Comparison of ENCODE assay signal across 8 cellular contexts in the genomic region with DNA sequence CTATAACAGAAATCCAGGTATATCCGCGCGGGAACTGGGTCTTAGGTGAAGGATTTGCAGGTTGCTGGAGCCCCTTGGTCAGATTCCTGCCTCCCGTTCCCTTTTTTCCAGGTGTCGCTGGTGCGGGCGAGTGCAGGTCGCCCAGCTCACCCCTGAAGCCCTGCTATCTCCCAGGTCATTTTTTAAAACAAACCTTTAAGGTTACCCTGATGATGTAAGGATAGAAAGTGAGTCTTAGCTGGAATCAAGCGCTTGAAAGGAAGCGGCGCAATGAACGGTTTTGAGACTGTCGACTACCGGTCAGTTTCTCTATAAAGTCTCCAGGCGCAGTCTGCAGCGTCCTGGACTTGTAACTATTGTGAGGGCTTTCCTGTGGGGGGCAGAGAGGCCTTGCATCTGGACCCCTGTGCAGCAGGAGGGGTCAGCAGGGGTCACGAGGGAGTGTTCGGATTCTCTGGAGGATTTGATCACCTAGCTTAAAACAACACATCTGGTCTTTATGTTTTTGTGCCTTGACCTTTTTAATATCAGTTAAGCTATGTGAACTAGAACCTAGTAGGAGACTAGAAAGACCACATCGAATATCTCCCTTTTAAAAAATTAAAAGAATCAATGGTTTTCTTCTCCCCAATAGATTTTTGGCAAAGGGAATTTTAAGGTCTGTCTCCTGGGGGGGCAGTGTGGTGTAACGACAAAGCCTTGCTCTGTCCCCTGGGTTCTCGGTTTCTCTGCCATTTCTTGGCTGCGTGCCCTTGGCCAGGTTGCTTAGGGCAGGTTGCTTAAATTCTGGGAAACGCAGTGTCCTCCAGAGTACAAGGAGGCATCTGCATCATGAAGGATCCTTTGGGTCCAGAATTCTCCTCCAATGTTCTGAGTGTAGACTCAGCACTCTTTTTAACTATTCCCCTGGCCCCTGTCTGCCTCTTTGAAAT. TPM values are rescaled to one million over a fixed set of nuclear protein-coding genes. Genes with fewer than 3 reads are reported as not detected.
DNase-seq lines count a peak whose midpoint lies in the region; ATAC-seq, FAIRE-seq and TF ChIP-seq lines count a peak whose summit lies in the region.

No MANE protein-coding gene starts in this region.

- in situ Hi-C loops in K562 (cut with MboI) = no loop called here

- H3K79me2 ChIP-seq in K562 (ENCODE audit: control insufficient read depth, insufficient read depth, low read length) = no peaks in the 10 kb centered on the region

- peak overlapping the region; percentile 32 to 92; a peak in 3 of 4 replicates for H3K9ac ChIP-seq in K562 (ENCODE audit: insufficient read depth in 1 of 2, low read depth in 2 of 2, low read length in 2 of 2)

- peak overlapping the region; percentile 44 for H3K4me3 ChIP-seq in BE2C (ENCODE audit: low read depth, low read length)
- H3K4me3 ChIP-seq in K562 = peak overlapping the region; percentile 52
- H3K4me3 ChIP-seq in tibial artery = peak overlapping the region; percentile 65 to 82

- H3K9me1 ChIP-seq in K562 (ENCODE audit: control insufficient read depth, insufficient read depth, low read length) = no peaks in the 10 kb centered on the region

- TF ChIP-seq EP300 in K562 (IDR thresholded peaks at IDR 0.05; ENCODE audit: low read length) = no peak

- no peak for DNase-seq in BE2C
- DNase-seq in HT1080 (ENCODE audit: low read depth) = peak; percentile 5
- peak in 2 of 4 experiments; percentile 16 to 32 for DNase-seq in K562 (ENCODE audit: extremely low read depth in 1 of 4, low spot score in 3 of 4)
- DNase-seq in left lobe of liver (ENCODE audit: low spot score) = no peak
- DNase-seq in tibial artery = no peak

- no TSS peak for BruUV-seq in K562 (replicated peaks; lab: Mats Ljungman, UMichigan)

- H4K20me1 ChIP-seq in K562 (replicated peaks; ENCODE audit: control insufficient read depth, insufficient read depth, low read length) = no peaks in the 10 kb centered on the region

- H3K4me1 ChIP-seq in BE2C (no peaks in the 10 kb centered on the region), K562 (replicated peaks in 1 of 2; ENCODE audit: control insufficient read depth in 2 of 2, insufficient read depth in 2 of 2, low read length in 2 of 2) (peaks cover 5 to 23% of the 10 kb centered on the region in 2 experiments; a peak in 3 of 5 replicates), tibial artery (peaks cover 0 to 37% (median 20%) of the 10 kb centered on the region in 4 donors)

- TF ChIP-seq CTCF in BE2C (IDR thresholded peaks at IDR 0.05; ENCODE audit: low read depth, low read length) (no peak), K562 (IDR thresholded peaks at IDR 0.05 in 2 of 3, conservative IDR thresholded peaks at IDR 0.05 in 1 of 3; ENCODE audit: insufficient read depth in 2 of 3, low read depth in 1 of 3, low read length in 3 of 3) (no peak), tibial artery (IDR thresholded peaks at IDR 0.05) (no peak)

- POLR2A ChIA-PET in K562 (lab: Yijun Ruan, JAX) = interaction anchor here (0.6 to 0.8 kb wide), 4 partner anchors 11 to 1195 kb away, joined by 3 read pairs; no protein-coding TSS in a partner anchor

- 6% methylated on average over 22 of the region's 23 CpGs for WGBS in K562 (ENCODE audit: insufficient coverage, low coverage, missing lambda C conversion rate)

- H3K9me3 ChIP-seq in BE2C (no peaks in the 10 kb centered on the region), K562 (replicated peaks; ENCODE audit: control insufficient read depth, insufficient read depth, low read depth, low read length) (no peaks in the 10 kb centered on the region), tibial artery (no peaks in the 10 kb centered on the region)

- H3K4me2 ChIP-seq in K562 (ENCODE audit: insufficient read depth, low read length) = peak overlapping the region; percentile 77

- H3K27ac ChIP-seq in K562 (ENCODE audit: extremely low read depth, low read depth, low read length) (no peak overlapping the region), tibial artery (peak overlapping the region; percentile 22 to 75)

- TF ChIP-seq RAD21 in K562 (CRISPR knock-in tag; conservative IDR thresholded peaks at IDR 0.05 in 1 of 2, IDR thresholded peaks at IDR 0.05 in 1 of 2) = no peak

- peaks cover 49% of the 10 kb centered on the region for H3K27me3 ChIP-seq in BE2C
- H3K27me3 ChIP-seq in K562 (ENCODE audit: control insufficient read depth in 2 of 2, insufficient read depth in 2 of 2, low read length in 2 of 2) = peaks cover 0 to 21% of the 10 kb centered on the region in 2 experiments; a peak in 4 of 5 replicates
- no peaks in the 10 kb centered on the region for H3K27me3 ChIP-seq in tibial artery

- ATAC-seq in K562 = peak; percentile 42
- ATAC-seq in left lobe of liver = peak; percentile 14
- ATAC-seq in HG02798 (IDR thresholded peaks at IDR 0.05; ENCODE audit: poor library complexity, unreplicated experiment) = no peak
- ATAC-seq in HG03045 (IDR thresholded peaks at IDR 0.05; ENCODE audit: unreplicated experiment) = no peak
- no peak for ATAC-seq in HG03460 (IDR thresholded peaks at IDR 0.05; ENCODE audit: unreplicated experiment)

- no peaks in the 10 kb centered on the region for H3K36me3 ChIP-seq in BE2C
- no peaks in the 10 kb centered on the region for H3K36me3 ChIP-seq in K562 (ENCODE audit: control insufficient read depth, insufficient read depth, low read length)
- no peaks in the 10 kb centered on the region for H3K36me3 ChIP-seq in tibial artery

- peak overlapping the region; percentile 90 for H2AFZ ChIP-seq in K562 (ENCODE audit: low read depth, low read length)

- no peak for TF ChIP-seq POLR2A in K562 (conservative IDR thresholded peaks at IDR 0.05)

- CTCF ChIA-PET in K562 (lab: Yijun Ruan, JAX; ENCODE audit: low intra/inter-chr PET ratio) = interaction anchor here (0.6 to 0.7 kb wide), 2 partner anchors 343 to 1175 kb away, joined by 3 read pairs; no protein-coding TSS in a partner anchor

- intact Hi-C loops in K562 (cut with micrococcal nuclease) = loop anchor here (5.0 kb wide), 3 partner anchors 72 to 122 kb away; no protein-coding TSS in a partner anchor
- intact Hi-C loops in tibial artery (cut with DNase I; ENCODE audit: low total_unique reads) = no loop called here

- FAIRE-seq in K562 (lab: Jason Lieb, UNC) = peak; percentile 55

TF ChIP-seq in K562, 482 proteins besides CTCF, POLR2A, EP300 and RAD21:
- TF ChIP-seq CBX8 (IDR thresholded peaks at IDR 0.05; ENCODE audit: borderline replicate concordance, extremely low read depth, low read depth, low read length, poor library complexity, severe bottlenecking) (peak; percentile 18), NFIC (IDR thresholded peaks at IDR 0.05) (peak; percentile 41), ZNF232 (CRISPR knock-in tag; IDR thresholded peaks at IDR 0.05) (no peak), ZNF589 (CRISPR knock-in tag; IDR thresholded peaks at IDR 0.05; ENCODE audit: low read depth) (no peak)
- TF ChIP-seq, protein P1, sequence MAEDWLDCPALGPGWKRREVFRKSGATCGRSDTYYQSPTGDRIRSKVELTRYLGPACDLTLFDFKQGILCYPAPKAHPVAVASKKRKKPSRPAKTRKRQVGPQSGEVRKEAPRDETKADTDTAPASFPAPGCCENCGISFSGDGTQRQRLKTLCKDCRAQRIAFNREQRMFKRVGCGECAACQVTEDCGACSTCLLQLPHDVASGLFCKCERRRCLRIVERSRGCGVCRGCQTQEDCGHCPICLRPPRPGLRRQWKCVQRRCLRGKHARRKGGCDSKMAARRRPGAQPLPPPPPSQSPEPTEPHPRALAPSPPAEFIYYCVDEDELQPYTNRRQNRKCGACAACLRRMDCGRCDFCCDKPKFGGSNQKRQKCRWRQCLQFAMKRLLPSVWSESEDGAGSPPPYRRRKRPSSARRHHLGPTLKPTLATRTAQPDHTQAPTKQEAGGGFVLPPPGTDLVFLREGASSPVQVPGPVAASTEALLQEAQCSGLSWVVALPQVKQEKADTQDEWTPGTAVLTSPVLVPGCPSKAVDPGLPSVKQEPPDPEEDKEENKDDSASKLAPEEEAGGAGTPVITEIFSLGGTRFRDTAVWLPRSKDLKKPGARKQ (CRISPR knock-in tag; IDR thresholded peaks at IDR 0.05) = 0 out of 2 replicates have a peak, but pooled peaks have one; percentile 43
- TF ChIP-seq, protein P2, sequence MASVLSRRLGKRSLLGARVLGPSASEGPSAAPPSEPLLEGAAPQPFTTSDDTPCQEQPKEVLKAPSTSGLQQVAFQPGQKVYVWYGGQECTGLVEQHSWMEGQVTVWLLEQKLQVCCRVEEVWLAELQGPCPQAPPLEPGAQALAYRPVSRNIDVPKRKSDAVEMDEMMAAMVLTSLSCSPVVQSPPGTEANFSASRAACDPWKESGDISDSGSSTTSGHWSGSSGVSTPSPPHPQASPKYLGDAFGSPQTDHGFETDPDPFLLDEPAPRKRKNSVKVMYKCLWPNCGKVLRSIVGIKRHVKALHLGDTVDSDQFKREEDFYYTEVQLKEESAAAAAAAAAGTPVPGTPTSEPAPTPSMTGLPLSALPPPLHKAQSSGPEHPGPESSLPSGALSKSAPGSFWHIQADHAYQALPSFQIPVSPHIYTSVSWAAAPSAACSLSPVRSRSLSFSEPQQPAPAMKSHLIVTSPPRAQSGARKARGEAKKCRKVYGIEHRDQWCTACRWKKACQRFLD (CRISPR knock-in tag; IDR thresholded peaks at IDR 0.05) = no peak

RNA-seq across cellular contexts. Expression of a gene that starts 1.7 kb away (rescaled TPM):
- not detected for polyA plus RNA-seq in BE2C (2012; ENCODE audit: insufficient read depth, insufficient read length, low read depth)
- under 0.01 and 0.21 TPM in 2 replicates for total RNA-seq in HT1080 (2014; rRNA removed; shearing (Covaris generic))
- polyA plus RNA-seq in HT1080 (2015; cell fraction: cytosol; rRNA removed) = 0.78 and 1.4 TPM in 2 replicates
- polyA plus RNA-seq in HT1080 (2015; cell fraction: nucleus; rRNA removed) = 3.3 and 3.9 TPM in 2 replicates
- total RNA-seq in K562 (2011; cell fraction: chromatin; rRNA removed; ENCODE audit: low replicate concordance) = 7.9 and 10.6 TPM in 2 replicates
- 3.7 and 6.7 TPM in 2 replicates for total RNA-seq in K562 (2011; cell fraction: nucleolus; rRNA removed)
- total RNA-seq in K562 (2011; cell fraction: nucleoplasm; rRNA removed) = 6.2 and 12.4 TPM in 2 replicates
- total RNA-seq in K562 (2014; rRNA removed) (0.33 and 0.54 TPM in 2 replicates), K562 (2014; rRNA removed; fragmentation: Illumina TruSeq; extraction: Trizol) (0.41 and 0.55 TPM in 2 replicates), K562 (2015; rRNA removed; fragmentation: Illumina TruSeq; extraction: Trizol) (1.8 and 2.0 TPM in 2 replicates), K562 (2021) (1.00 and 1.1 TPM in 2 replicates), left lobe of liver (0.23 TPM)
- polyA plus RNA-seq in K562 (2011; rRNA removed) (1.6 and 5.6 TPM in 2 replicates), K562 (2014; fragmentation: Illumina TruSeq; extraction: Trizol) (0.48 and 0.64 TPM in 2 replicates), K562 (2014; fragmentation: Nextera tagmentation; extraction: Ambion mirVana) (under 1 TPM; 0.27 to 0.57 TPM), K562 (2014; rRNA removed) (0.38 and 0.92 TPM in 2 replicates)
- polyA plus RNA-seq in K562 (2011; cell fraction: cytosol; rRNA removed) = 0.96 and 1.7 TPM in 2 replicates
- polyA plus RNA-seq in K562 (2011; cell fraction: nucleus; rRNA removed) = 2.5 and 3.6 TPM in 2 replicates
- 1.6 and 2.6 TPM in 2 replicates for polyA plus RNA-seq in K562 (2012)
- polyA minus RNA-seq in K562 (2011; rRNA and poly(A)+ RNA removed) = 5.3 and 11.8 TPM in 2 replicates
- 1.2 and 3.3 TPM in 2 replicates for polyA minus RNA-seq in K562 (2011; cell fraction: cytosol; rRNA and poly(A)+ RNA removed)
- 3.2 and 3.4 TPM in 2 replicates for polyA minus RNA-seq in K562 (2011; cell fraction: nucleus; rRNA and poly(A)+ RNA removed)

Comparison
In these comparisons a context has a peak if more than half of its experiments do, and no peak if none do; other contexts are left out.
1. ATAC-seq: peak in K562 (single experiment) and left lobe of liver (single experiment); none in HG02798 (single experiment), HG03045 (single experiment) and HG03460 (single experiment).
2. Peak in every context shown above with its lines, with median percentiles within 50 percentile points of each other: H3K4me3 ChIP-seq.